Comparison of ENCODE assay signal across 1 cellular context in genomic region chr1:98733782-98734112, GRCh38.
TF ChIP-seq lines count a peak whose summit lies in the region.

No MANE protein-coding gene starts in this region.

TF ChIP-seq in H1, 55 proteins besides CTCF, POLR2A, EP300 and RAD21:
- TF ChIP-seq TBP (IDR thresholded peaks at IDR 0.05; ENCODE audit: low read depth, low read length) (no peak), NANOG (IDR thresholded peaks at IDR 0.05; ENCODE audit: insufficient read depth, low read depth, low read length, poor library complexity, severe bottlenecking) (no peak), EZH2 (IDR thresholded peaks at IDR 0.05; ENCODE audit: low read depth, low read length, severe bottlenecking) (no peak), SP2 (IDR thresholded peaks at IDR 0.05; ENCODE audit: low read length) (no peak), KDM5A (IDR thresholded peaks at IDR 0.05; ENCODE audit: low read length) (no peak), JUND (IDR thresholded peaks at IDR 0.05; ENCODE audit: low read length) (no peak), PHF8 (conservative IDR thresholded peaks at IDR 0.05; ENCODE audit: low read depth, low read length) (no peak), USF2 (IDR thresholded peaks at IDR 0.05; ENCODE audit: low read length) (no peak), ASH2L (IDR thresholded peaks at IDR 0.05; ENCODE audit: low read length) (no peak)
TF ChIP-seq in H1: peak in this region for 0.
